Comparison of ENCODE assay signal across 15 cellular contexts in the genomic region with DNA sequence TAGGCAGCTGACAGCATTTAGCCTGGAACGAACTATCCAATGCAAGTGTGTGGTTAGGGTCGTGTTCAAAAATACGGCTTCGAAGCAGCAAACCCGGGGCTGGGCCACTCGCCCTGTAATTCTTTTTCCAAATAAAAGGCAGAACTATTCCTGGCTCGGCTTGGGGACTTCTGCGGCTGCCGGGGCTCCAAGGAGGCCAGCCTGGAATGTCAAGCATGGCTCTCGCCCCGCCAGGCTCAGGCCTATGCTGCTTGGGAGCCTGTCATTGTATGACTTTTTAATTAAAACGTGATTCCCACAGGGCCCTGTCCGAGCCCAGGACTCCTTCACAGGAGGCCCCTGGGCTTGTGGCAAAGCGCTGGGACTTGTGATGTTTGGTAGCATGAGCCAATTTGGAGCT. TPM values are rescaled to one million over a fixed set of nuclear protein-coding genes. Genes with fewer than 3 reads are reported as not detected.
DNase-seq lines count a peak whose midpoint lies in the region; ATAC-seq and TF ChIP-seq lines count a peak whose summit lies in the region.
"Had no signal": no experiment of that assay in that cellular context is flagged by ENCODE, and none has a peak within 500 bp of the region (broad histone marks: within the 10 kb centered on the region; RNA-seq: fewer than 3 reads in every experiment).

No MANE protein-coding gene starts in this region.

- H3K9me3 Mint-ChIP-seq in activated T-helper 17 cell treated with anti-CD3 and anti-CD28 coated beads, Interleukin-2, amount 50 U/mL, for 72 hours = no peaks in the 10 kb centered on the region
- H3K9me3 Mint-ChIP-seq: naive B cell had no signal

- peak overlapping the region; percentile 75 for H3K27ac ChIP-seq in caudate nucleus (ENCODE audit: low read depth, low read length)
- peak overlapping the region; percentile 70 for H3K27ac ChIP-seq in left ventricle myocardium inferior (replicated peaks)
- H3K27ac ChIP-seq in osteoblast (ENCODE audit: low read depth, low read length) = no peak overlapping the region
- peak overlapping the region; percentile 77 to 79 for H3K27ac ChIP-seq in uterus

- H3K4me1 Mint-ChIP-seq in activated T-helper 17 cell treated with anti-CD3 and anti-CD28 coated beads, Interleukin-2, amount 50 U/mL, for 72 hours = no peaks in the 10 kb centered on the region

- H3K27me3 Mint-ChIP-seq in activated T-helper 17 cell treated with anti-CD3 and anti-CD28 coated beads, Interleukin-2, amount 50 U/mL, for 72 hours = no peaks in the 10 kb centered on the region
- H3K27me3 Mint-ChIP-seq: naive B cell had no signal

- no peak overlapping the region for H3K4me3 Mint-ChIP-seq in activated T-helper 17 cell treated with anti-CD3 and anti-CD28 coated beads, Interleukin-2, amount 50 U/mL, for 72 hours

- TF ChIP-seq CTCF in left ventricle myocardium inferior (IDR thresholded peaks at IDR 0.05; ENCODE audit: borderline replicate concordance) (no peak), osteoblast (IDR thresholded peaks at IDR 0.05; ENCODE audit: extremely low read depth, low read depth, low read length) (no peak), uterus (IDR thresholded peaks at IDR 0.05) (no peak)

- H3K27me3 ChIP-seq in left ventricle myocardium inferior (ENCODE audit: low read depth) (no peaks in the 10 kb centered on the region), osteoblast (ENCODE audit: insufficient read depth, low read length) (peaks cover 20% of the 10 kb centered on the region), uterus (no peaks in the 10 kb centered on the region)

- TF ChIP-seq POLR2A in uterus (IDR thresholded peaks at IDR 0.05) = no peak

- DNase-seq in caudate nucleus (lab: John Stamatoyannopoulos, UW) (peak in 31 of 61 donors; percentile 4 to 77 (median 21)), left ventricle myocardium inferior (peak; percentile 38), osteoblast (ENCODE audit: insufficient read length, low spot score, missing footprints) (no peak), uterus (peak in 1 of 2 donors; percentile 52), NCI-H510A (lab: John Stamatoyannopoulos, UW) (no peak)
- DNase-seq: activated CD4-positive, alpha-beta T cell treated with anti-CD3 and anti-CD28 coated beads for 48 hours; activated gamma-delta T cell; COR-L47; dermis blood vessel endothelial cell; naive B cell; NCI-H1105 treated with DMSO at 0.1 percent for 48 hours; NCI-H69 had no signal

- H3K9me3 ChIP-seq in left ventricle myocardium inferior (replicated peaks) (no peaks in the 10 kb centered on the region), osteoblast (ENCODE audit: low read depth, low read length) (no peaks in the 10 kb centered on the region), uterus (no peaks in the 10 kb centered on the region)
- H3K9me3 ChIP-seq: HAP-1 had no signal

- ATAC-seq in activated T-helper 17 cell treated with anti-CD3 and anti-CD28 coated beads, Interleukin-2, amount 50 U/mL, for 72 hours (replicated peaks) = no peak
- ATAC-seq in GM19395 (IDR thresholded peaks at IDR 0.05; ENCODE audit: unreplicated experiment) = no peak

- intact Hi-C loops in left ventricle myocardium inferior (cut with micrococcal nuclease) = no loop called here
- intact Hi-C loops in uterus (cut with DNase I; ENCODE audit: low total_unique reads) = no loop called here

- peak overlapping the region; percentile 38 for H2AFZ ChIP-seq in osteoblast (ENCODE audit: low read length)

- H3K79me2 ChIP-seq in osteoblast (ENCODE audit: insufficient read depth, low read length) = no peaks in the 10 kb centered on the region

- H3K4me3 ChIP-seq in left ventricle myocardium inferior (no peak overlapping the region), osteoblast (ENCODE audit: insufficient read depth, low read length) (no peak overlapping the region), uterus (no peak overlapping the region)
- H3K4me3 ChIP-seq: HAP-1 had no signal

- H3K4me1 ChIP-seq in left ventricle myocardium inferior = peaks cover 10% of the 10 kb centered on the region
- no peaks in the 10 kb centered on the region for H3K4me1 ChIP-seq in osteoblast (ENCODE audit: insufficient read depth, low read length)
- H3K4me1 ChIP-seq in uterus = peaks cover 0 to 10% of the 10 kb centered on the region in 2 donors
- H3K4me1 ChIP-seq: HAP-1 had no signal

- no peak overlapping the region for H3K27ac Mint-ChIP-seq in activated T-helper 17 cell treated with anti-CD3 and anti-CD28 coated beads, Interleukin-2, amount 50 U/mL, for 72 hours

- no peaks in the 10 kb centered on the region for H4K20me1 ChIP-seq in osteoblast (ENCODE audit: insufficient read depth, low read length)

- H3K36me3 ChIP-seq in left ventricle myocardium inferior = no peaks in the 10 kb centered on the region
- H3K36me3 ChIP-seq in osteoblast (ENCODE audit: insufficient read depth, low read length) = no peaks in the 10 kb centered on the region
- H3K36me3 ChIP-seq in uterus = no peaks in the 10 kb centered on the region
- H3K36me3 ChIP-seq: HAP-1 had no signal

- peak overlapping the region; percentile 16 for H3K4me2 ChIP-seq in osteoblast (ENCODE audit: insufficient read depth, low read length)

- H3K36me3 Mint-ChIP-seq in activated T-helper 17 cell treated with anti-CD3 and anti-CD28 coated beads, Interleukin-2, amount 50 U/mL, for 72 hours (ENCODE audit: low read depth) = no peaks in the 10 kb centered on the region
- H3K36me3 Mint-ChIP-seq: naive B cell had no signal

RNA-seq across cellular contexts. Expression of a gene that starts 51.6 kb away (rescaled TPM):
- total RNA-seq in left ventricle myocardium inferior (65.2 TPM), osteoblast (11.2 and 16.6 TPM in 2 replicates), uterus (100 to 1,000 TPM in 2 of 4 donors, 10 to 100 TPM in 2; 16.5 to 139 (median 81.8) TPM)
- 1 to 10 TPM; 1.9 to 9.9 TPM for total RNA-seq in activated T-helper 17 cell treated with anti-CD3 and anti-CD28 coated beads, Interleukin-2, amount 50 U/mL, for 72 hours

Comparison
In these comparisons a context has a peak if more than half of its experiments do, and no peak if none do; other contexts are left out.
1. DNase-seq: peak in caudate nucleus (31 of 61) and left ventricle myocardium inferior (single experiment); none in osteoblast (single experiment) and NCI-H510A (single experiment).